3 cellular contexts compared by ENCODE assay signal in the genomic region with DNA sequence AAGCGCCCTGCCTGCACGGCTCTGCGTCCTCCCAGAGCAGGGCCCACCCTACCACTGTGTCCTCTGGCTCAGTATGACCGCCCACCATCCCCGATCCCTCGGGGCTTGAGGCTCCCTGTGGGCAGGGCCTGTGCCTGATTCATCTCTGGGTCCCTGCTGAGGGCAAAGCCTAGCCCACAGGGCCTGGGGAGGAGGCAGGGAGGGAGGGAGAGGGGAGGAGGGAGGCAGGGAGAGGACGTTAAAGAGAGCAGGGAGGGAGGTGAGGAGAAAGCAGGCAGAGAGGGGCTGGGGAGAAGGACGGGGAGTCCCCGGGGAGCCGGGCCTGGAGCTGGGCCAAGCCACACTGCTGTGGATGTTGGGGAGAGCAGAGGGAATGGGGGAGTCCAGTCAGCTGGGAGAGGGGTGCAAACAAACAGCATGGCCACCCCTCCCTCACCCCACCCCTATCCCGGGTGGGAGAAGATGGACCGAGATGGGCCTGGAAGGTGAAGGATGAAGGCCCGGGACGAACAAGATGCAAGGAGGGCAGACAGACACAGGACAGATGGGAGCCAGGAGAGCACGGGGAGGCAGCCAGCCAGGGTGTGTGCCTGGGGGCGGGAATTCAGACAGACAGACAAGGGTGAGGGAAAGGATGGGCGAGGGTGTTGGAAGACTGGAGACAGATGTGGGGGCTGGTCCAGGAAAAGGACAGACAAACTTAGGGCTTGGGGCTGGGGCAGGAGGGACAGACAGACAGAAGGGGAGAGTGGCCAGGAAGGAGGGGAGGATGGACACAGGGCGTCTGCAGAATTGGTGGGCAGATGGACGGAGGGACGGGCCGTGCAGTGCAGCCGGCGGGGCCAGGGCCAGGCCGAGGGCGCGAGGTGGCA.
A peak's percentile ranks its signal among the peaks of the same experiment; 100 is the strongest.
TF ChIP-seq lines count a peak whose summit lies in the region.

No MANE protein-coding gene starts in this region.

TF ChIP-seq in SK-N-SH, 30 proteins besides CTCF, POLR2A, EP300 and RAD21 (continued from another document):
- TF ChIP-seq YY1 (IDR thresholded peaks at IDR 0.05; ENCODE audit: low read depth) (no peak), GABPA (IDR thresholded peaks at IDR 0.05; ENCODE audit: low read depth) (no peak), MXI1 (IDR thresholded peaks at IDR 0.05; ENCODE audit: low read depth, low read length) (no peak), POLR2AphosphoS5 (IDR thresholded peaks at IDR 0.05; ENCODE audit: low read depth, low read length) (no peak), GATA2 (CRISPR knock-in tag; IDR thresholded peaks at IDR 0.05) (no peak), EZH2phosphoT487 (IDR thresholded peaks at IDR 0.05; ENCODE audit: borderline replicate concordance, low read depth) (no peak), SMC3 (IDR thresholded peaks at IDR 0.05; ENCODE audit: low read depth, low read length) (no peak), JUND (IDR thresholded peaks at IDR 0.05) (no peak), TEAD4 (IDR thresholded peaks at IDR 0.05; ENCODE audit: borderline replicate concordance, insufficient read depth) (no peak), RFX5 (IDR thresholded peaks at IDR 0.05; ENCODE audit: low read length) (no peak), NRF1 (IDR thresholded peaks at IDR 0.05; ENCODE audit: low read depth, low read length) (no peak), TAF1 (IDR thresholded peaks at IDR 0.05; ENCODE audit: borderline replicate concordance, low read depth, low read length) (no peak), USF2 (IDR thresholded peaks at IDR 0.05; ENCODE audit: borderline replicate concordance, low read depth, low read length) (no peak), CHD2 (IDR thresholded peaks at IDR 0.05; ENCODE audit: low read length, partially characterized antibody) (no peak), ZBTB33 (IDR thresholded peaks at IDR 0.05; ENCODE audit: borderline replicate concordance, low read depth) (no peak)

TF ChIP-seq in SK-N-SH treated with all-trans-retinoic acid at 6 μM for 48 hours, 23 proteins besides CTCF, POLR2A, EP300 and RAD21 (continued from another document):
- TF ChIP-seq TSHZ2 (CRISPR knock-in tag; IDR thresholded peaks at IDR 0.05) (no peak), CSDC2 (CRISPR knock-in tag; IDR thresholded peaks at IDR 0.05) (no peak), CSRNP3 (CRISPR knock-in tag; IDR thresholded peaks at IDR 0.05) (no peak), ZNF8 (CRISPR knock-in tag; IDR thresholded peaks at IDR 0.05) (no peak), ZFP30 (CRISPR knock-in tag; IDR thresholded peaks at IDR 0.05) (no peak)
- TF ChIP-seq, protein P1, sequence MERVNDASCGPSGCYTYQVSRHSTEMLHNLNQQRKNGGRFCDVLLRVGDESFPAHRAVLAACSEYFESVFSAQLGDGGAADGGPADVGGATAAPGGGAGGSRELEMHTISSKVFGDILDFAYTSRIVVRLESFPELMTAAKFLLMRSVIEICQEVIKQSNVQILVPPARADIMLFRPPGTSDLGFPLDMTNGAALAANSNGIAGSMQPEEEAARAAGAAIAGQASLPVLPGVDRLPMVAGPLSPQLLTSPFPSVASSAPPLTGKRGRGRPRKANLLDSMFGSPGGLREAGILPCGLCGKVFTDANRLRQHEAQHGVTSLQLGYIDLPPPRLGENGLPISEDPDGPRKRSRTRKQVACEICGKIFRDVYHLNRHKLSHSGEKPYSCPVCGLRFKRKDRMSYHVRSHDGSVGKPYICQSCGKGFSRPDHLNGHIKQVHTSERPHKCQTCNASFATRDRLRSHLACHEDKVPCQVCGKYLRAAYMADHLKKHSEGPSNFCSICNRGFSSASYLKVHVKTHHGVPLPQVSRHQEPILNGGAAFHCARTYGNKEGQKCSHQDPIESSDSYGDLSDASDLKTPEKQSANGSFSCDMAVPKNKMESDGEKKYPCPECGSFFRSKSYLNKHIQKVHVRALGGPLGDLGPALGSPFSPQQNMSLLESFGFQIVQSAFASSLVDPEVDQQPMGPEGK (CRISPR knock-in tag; IDR thresholded peaks at IDR 0.05; ENCODE audit: borderline replicate concordance), result no peak

TF ChIP-seq in HEK293, 187 proteins besides CTCF, POLR2A, EP300 and RAD21 (continues in another document):
- TF ChIP-seq ZNF449 (tag by site-specific recombination; IDR thresholded peaks at IDR 0.05), result no peak
- peak; percentile 85 for TF ChIP-seq ZNF398 (tag by site-specific recombination; IDR thresholded peaks at IDR 0.05)
- TF ChIP-seq ZNF223 (tag by site-specific recombination; IDR thresholded peaks at IDR 0.05), result no peak
- TF ChIP-seq, protein P2, sequence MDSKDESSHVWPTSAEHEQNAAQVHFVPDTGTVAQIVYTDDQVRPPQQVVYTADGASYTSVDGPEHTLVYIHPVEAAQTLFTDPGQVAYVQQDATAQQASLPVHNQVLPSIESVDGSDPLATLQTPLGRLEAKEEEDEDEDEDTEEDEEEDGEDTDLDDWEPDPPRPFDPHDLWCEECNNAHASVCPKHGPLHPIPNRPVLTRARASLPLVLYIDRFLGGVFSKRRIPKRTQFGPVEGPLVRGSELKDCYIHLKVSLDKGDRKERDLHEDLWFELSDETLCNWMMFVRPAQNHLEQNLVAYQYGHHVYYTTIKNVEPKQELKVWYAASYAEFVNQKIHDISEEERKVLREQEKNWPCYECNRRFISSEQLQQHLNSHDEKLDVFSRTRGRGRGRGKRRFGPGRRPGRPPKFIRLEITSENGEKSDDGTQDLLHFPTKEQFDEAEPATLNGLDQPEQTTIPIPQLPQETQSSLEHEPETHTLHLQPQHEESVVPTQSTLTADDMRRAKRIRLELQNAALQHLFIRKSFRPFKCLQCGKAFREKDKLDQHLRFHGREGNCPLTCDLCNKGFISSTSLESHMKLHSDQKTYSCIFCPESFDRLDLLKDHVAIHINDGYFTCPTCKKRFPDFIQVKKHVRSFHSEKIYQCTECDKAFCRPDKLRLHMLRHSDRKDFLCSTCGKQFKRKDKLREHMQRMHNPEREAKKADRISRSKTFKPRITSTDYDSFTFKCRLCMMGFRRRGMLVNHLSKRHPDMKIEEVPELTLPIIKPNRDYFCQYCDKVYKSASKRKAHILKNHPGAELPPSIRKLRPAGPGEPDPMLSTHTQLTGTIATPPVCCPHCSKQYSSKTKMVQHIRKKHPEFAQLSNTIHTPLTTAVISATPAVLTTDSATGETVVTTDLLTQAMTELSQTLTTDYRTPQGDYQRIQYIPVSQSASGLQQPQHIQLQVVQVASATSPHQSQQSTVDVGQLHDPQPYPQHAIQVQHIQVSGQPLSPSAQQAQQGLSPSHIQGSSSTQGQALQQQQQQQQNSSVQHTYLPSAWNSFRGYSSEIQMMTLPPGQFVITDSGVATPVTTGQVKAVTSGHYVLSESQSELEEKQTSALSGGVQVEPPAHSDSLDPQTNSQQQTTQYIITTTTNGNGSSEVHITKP (tag by site-specific recombination; IDR thresholded peaks at IDR 0.05), result peak; percentile 51
- TF ChIP-seq ZFHX2 (tag by site-specific recombination; conservative IDR thresholded peaks at IDR 0.05), result peak; percentile 34
- no peak for TF ChIP-seq SP7 (tag by site-specific recombination; IDR thresholded peaks at IDR 0.05)
- no peak for TF ChIP-seq PRDM2 (tag by site-specific recombination; IDR thresholded peaks at IDR 0.05; ENCODE audit: borderline replicate concordance)
- TF ChIP-seq, protein P1 (tag by site-specific recombination; IDR thresholded peaks at IDR 0.05), result peak; percentile 53; the same call in 1 of the 2 replicates
- peak; percentile 41; the same call in 1 of the 2 replicates for TF ChIP-seq ZBTB48 (tag by site-specific recombination; IDR thresholded peaks at IDR 0.05)
- TF ChIP-seq, protein P3, sequence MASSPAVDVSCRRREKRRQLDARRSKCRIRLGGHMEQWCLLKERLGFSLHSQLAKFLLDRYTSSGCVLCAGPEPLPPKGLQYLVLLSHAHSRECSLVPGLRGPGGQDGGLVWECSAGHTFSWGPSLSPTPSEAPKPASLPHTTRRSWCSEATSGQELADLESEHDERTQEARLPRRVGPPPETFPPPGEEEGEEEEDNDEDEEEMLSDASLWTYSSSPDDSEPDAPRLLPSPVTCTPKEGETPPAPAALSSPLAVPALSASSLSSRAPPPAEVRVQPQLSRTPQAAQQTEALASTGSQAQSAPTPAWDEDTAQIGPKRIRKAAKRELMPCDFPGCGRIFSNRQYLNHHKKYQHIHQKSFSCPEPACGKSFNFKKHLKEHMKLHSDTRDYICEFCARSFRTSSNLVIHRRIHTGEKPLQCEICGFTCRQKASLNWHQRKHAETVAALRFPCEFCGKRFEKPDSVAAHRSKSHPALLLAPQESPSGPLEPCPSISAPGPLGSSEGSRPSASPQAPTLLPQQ (tag by site-specific recombination; IDR thresholded peaks at IDR 0.05), result no peak
- TF ChIP-seq ZNF366 (tag by site-specific recombination; conservative IDR thresholded peaks at IDR 0.05), result peak; percentile 13; the same call in 1 of the 2 replicates
- no peak for TF ChIP-seq ZNF132 (tag by site-specific recombination; IDR thresholded peaks at IDR 0.05; ENCODE audit: borderline replicate concordance)
- no peak for TF ChIP-seq ZNF473 (tag by site-specific recombination; IDR thresholded peaks at IDR 0.05)
- TF ChIP-seq, protein P4, sequence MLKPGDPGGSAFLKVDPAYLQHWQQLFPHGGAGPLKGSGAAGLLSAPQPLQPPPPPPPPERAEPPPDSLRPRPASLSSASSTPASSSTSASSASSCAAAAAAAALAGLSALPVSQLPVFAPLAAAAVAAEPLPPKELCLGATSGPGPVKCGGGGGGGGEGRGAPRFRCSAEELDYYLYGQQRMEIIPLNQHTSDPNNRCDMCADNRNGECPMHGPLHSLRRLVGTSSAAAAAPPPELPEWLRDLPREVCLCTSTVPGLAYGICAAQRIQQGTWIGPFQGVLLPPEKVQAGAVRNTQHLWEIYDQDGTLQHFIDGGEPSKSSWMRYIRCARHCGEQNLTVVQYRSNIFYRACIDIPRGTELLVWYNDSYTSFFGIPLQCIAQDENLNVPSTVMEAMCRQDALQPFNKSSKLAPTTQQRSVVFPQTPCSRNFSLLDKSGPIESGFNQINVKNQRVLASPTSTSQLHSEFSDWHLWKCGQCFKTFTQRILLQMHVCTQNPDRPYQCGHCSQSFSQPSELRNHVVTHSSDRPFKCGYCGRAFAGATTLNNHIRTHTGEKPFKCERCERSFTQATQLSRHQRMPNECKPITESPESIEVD (tag by site-specific recombination; IDR thresholded peaks at IDR 0.05), result no peak
